In the genomic region with DNA sequence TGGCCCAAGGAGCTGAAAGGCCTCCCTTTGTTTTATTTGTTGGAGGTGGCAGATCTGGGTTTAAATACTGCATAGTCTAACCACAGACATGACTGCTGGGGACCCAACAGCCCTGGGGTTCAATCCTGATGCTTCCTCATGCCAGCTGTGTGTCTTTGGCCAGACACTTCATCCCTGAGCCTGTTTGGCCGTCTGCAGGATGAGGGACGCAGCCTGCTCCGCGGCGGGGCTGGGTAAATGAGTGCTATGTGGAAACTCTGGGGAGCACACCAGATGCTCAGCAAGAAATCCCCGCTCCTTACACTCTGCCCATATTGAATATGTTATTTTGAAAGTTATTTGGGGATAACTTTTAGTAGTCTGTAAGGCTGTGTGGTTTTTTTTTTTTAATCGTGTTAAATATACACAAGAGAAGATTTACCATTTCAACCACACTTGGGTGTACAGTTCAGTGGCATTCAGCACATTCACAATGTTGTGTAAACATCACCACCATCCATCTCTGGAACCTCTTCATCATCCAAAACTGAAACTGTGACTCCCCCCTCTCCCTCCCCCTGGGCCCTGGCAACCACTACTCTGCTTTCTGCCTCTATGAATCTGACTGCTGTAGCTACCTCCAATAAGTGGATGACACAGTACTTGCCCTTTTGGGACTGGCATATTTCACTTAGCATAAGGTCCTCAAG, we compare ENCODE assay signal across 10 cellular contexts. TPM values are rescaled to one million over a fixed set of nuclear protein-coding genes. Genes with fewer than 3 reads are reported as not detected.
A peak's percentile ranks its signal among the peaks of the same experiment; 100 is the strongest.
DNase-seq lines count a peak whose midpoint lies in the region; ATAC-seq and TF ChIP-seq lines count a peak whose summit lies in the region.
"Had no signal": no experiment of that assay in that cellular context is flagged by ENCODE, and none has a peak within 500 bp of the region (broad histone marks: within the 10 kb centered on the region; RNA-seq: fewer than 3 reads in every experiment).

No MANE protein-coding gene starts in this region.

- no peak overlapping the region for H3K9ac ChIP-seq in IMR-90 (ENCODE audit: low read depth, low read length)

- CTCF ChIA-PET in IMR-90 (lab: Yijun Ruan, JAX), result interaction anchor here (0.6 kb wide), 1 partner anchor 407 kb away, joined by 6 read pairs; no protein-coding TSS in a partner anchor

- peak; percentile 33 for ATAC-seq in IMR-90 (ENCODE audit: low read depth)
- peak; percentile 6 to 31 for ATAC-seq in left cardiac atrium
- no peak for ATAC-seq in HG03565 (IDR thresholded peaks at IDR 0.05; ENCODE audit: unreplicated experiment)
- no peak for ATAC-seq in GM21528 (IDR thresholded peaks at IDR 0.05; ENCODE audit: low FRiP score, unreplicated experiment)
- ATAC-seq in GM21723 (IDR thresholded peaks at IDR 0.05; ENCODE audit: unreplicated experiment), result no peak

- no peak overlapping the region for H3K14ac ChIP-seq in IMR-90 (replicated peaks; ENCODE audit: low read depth, low read length)

- intact Hi-C loops in IMR-90 (cut with micrococcal nuclease), result loop anchor here (5.0 kb wide), 1 partner anchor 41 kb away; the partner anchor contains the start of gene SH3PXD2B
- intact Hi-C loops in left cardiac atrium (cut with DNase I), result no loop called here

- TF ChIP-seq POLR2A in IMR-90 (IDR thresholded peaks at IDR 0.05; ENCODE audit: low read depth, low read length), result no peak

- BruUV-seq in IMR-90 (replicated peaks; lab: Mats Ljungman, UMichigan), result no TSS peak

- H2BK15ac ChIP-seq in IMR-90 (ENCODE audit: low read depth, low read length), result no peak overlapping the region; the same call in 2 of the 3 replicates

- no peak for TF ChIP-seq CTCF in IMR-90 (conservative IDR thresholded peaks at IDR 0.05; ENCODE audit: low read depth, low read length)

- DNase-seq in IMR-90, result peak; percentile 48
- peak; percentile 61 to 71 for DNase-seq in activated T-cell treated with anti-CD3 and anti-CD28 coated beads, Interleukin-2, amount 50 U/mL, for 48 hours
- no peak for DNase-seq in left cardiac atrium
- DNase-seq in stimulated activated CD8-positive, alpha-beta memory T cell treated with anti-CD3 and anti-CD28 coated beads, Interleukin-15, amount 100 ng/mL, for 48 hours (ENCODE audit: low read depth in 2 of 2), result peak; percentile 44 to 54
- no peak for DNase-seq in kidney tubule cell (ENCODE audit: low spot score)
- DNase-seq: effector CD4-positive, alpha-beta T cell; MM.1S had no signal

- H3K36me3 ChIP-seq in IMR-90 (ENCODE audit: control insufficient read depth, insufficient read depth, low read length), result peaks cover 6% of the 10 kb centered on the region; the same call in 1 of the 2 replicates

- H4K8ac ChIP-seq in IMR-90 (ENCODE audit: low read depth in 2 of 2, low read length in 2 of 2), result no peak overlapping the region

- no peak for TF ChIP-seq RAD21 in IMR-90 (IDR thresholded peaks at IDR 0.05; ENCODE audit: low read length)

- H3K23ac ChIP-seq in IMR-90 (ENCODE audit: low read depth, low read length), result peak overlapping the region; percentile 39; the same call in 1 of the 2 replicates

- no peaks in the 10 kb centered on the region for H3K27me3 ChIP-seq in IMR-90 (ENCODE audit: control insufficient read depth, insufficient read depth, low read length)

- H2AK9ac ChIP-seq in IMR-90 (replicated peaks; ENCODE audit: low read depth, low read length, poor library complexity), result peak overlapping the region; percentile 67

- in situ Hi-C loops in IMR-90 (cut with MboI; ENCODE audit: low sequenced_read_pairs), result no loop called here

- peaks cover 31% of the 10 kb centered on the region for H3K4me1 ChIP-seq in IMR-90 (ENCODE audit: control insufficient read depth, insufficient read depth, low read length)

- no peak overlapping the region for H2BK5ac ChIP-seq in IMR-90 (ENCODE audit: low read depth, low read length, poor library complexity, severe bottlenecking)

- H4K5ac ChIP-seq in IMR-90 (ENCODE audit: low read depth, low read length), result no peak overlapping the region

- no peak overlapping the region for H3K4me3 ChIP-seq in IMR-90 (ENCODE audit: insufficient read depth, low read depth, low read length)

- dilution Hi-C loops in IMR-90 (cut with HindIII; ENCODE audit: low sequenced_read_pairs, unreplicated experiment), result no loop called here

- peak overlapping the region; percentile 16; the same call in 1 of the 2 replicates for H3K27ac ChIP-seq in IMR-90 (ENCODE audit: insufficient read depth, low read length)

- H3K56ac ChIP-seq in IMR-90 (ENCODE audit: extremely low read depth, insufficient read depth, low read length), result no peak overlapping the region

- no CpG with 5 or more reads among the region's 7 CpGs for WGBS in IMR-90 (ENCODE audit: extremely low coverage in 2 of 2, insufficient read length in 1 of 2), 2 experiments

- H3K79me1 ChIP-seq in IMR-90 (ENCODE audit: low read depth in 1 of 2, low read length in 2 of 2), result peaks cover 0 to 64% of the 10 kb centered on the region in 2 experiments; a peak in 2 of 4 replicates

- peaks cover 42% of the 10 kb centered on the region; the same call in 1 of the 2 replicates for H4K20me1 ChIP-seq in IMR-90 (ENCODE audit: insufficient read depth, low read length)

- POLR2A ChIA-PET in IMR-90 (lab: Charles Lee; ENCODE audit: unreplicated experiment), result no interaction called here

- peaks cover 40% of the 10 kb centered on the region for H3K9me1 ChIP-seq in IMR-90 (ENCODE audit: insufficient read depth, low read length)

- 0 out of 2 replicates have a peak overlapping the region, but pooled peaks have one; percentile 16 for H2BK120ac ChIP-seq in IMR-90 (ENCODE audit: low read depth, low read length)

- H3K18ac ChIP-seq in IMR-90 (ENCODE audit: low read depth, low read length), result peak overlapping the region; percentile 31; the same call in 1 of the 2 replicates

- no peak overlapping the region for H4K91ac ChIP-seq in IMR-90 (ENCODE audit: insufficient read depth, low read depth, low read length)

- H3K4me2 ChIP-seq in IMR-90 (ENCODE audit: low read depth, low read length), result no peak overlapping the region; the same call in 1 of the 2 replicates

- no peak overlapping the region for H2AFZ ChIP-seq in IMR-90 (replicated peaks; ENCODE audit: low read length, poor library complexity)

- peak overlapping the region; percentile 6; the same call in 1 of the 2 replicates for H3K4ac ChIP-seq in IMR-90 (ENCODE audit: low read depth, low read length)

- H2BK20ac ChIP-seq in IMR-90 (ENCODE audit: low read depth, low read length), result no peak overlapping the region; the same call in 1 of the 2 replicates

- peak overlapping the region; percentile 49; the same call in 1 of the 2 replicates for H2AK5ac ChIP-seq in IMR-90 (ENCODE audit: low read depth, low read length)

- H3K9me3 ChIP-seq in IMR-90 (ENCODE audit: control insufficient read depth, insufficient read depth, low read length), result no peaks in the 10 kb centered on the region

TF ChIP-seq in IMR-90, 13 proteins besides CTCF, POLR2A, EP300 and RAD21:
- TF ChIP-seq SMC3 (IDR thresholded peaks at IDR 0.05; ENCODE audit: low read depth, low read length) (no peak), MAZ (IDR thresholded peaks at IDR 0.05; ENCODE audit: borderline replicate concordance, low read depth, low read length) (no peak), RFX5 (IDR thresholded peaks at IDR 0.05; ENCODE audit: low read depth, low read length) (no peak), BHLHE40 (IDR thresholded peaks at IDR 0.05; ENCODE audit: low read depth, low read length) (no peak), NFE2L2 (IDR thresholded peaks at IDR 0.05; ENCODE audit: low read depth, low read length) (no peak), CEBPB (IDR thresholded peaks at IDR 0.05; ENCODE audit: low read depth, low read length) (no peak), RCOR1 (IDR thresholded peaks at IDR 0.05; ENCODE audit: insufficient replicate concordance, low read length) (no peak), MXI1 (IDR thresholded peaks at IDR 0.05; ENCODE audit: borderline replicate concordance, low read depth, low read length) (no peak), MAFK (IDR thresholded peaks at IDR 0.05; ENCODE audit: low read depth, low read length) (no peak), CHD1 (IDR thresholded peaks at IDR 0.05; ENCODE audit: low read depth, low read length) (no peak), FOS (IDR thresholded peaks at IDR 0.05; ENCODE audit: low read depth, low read length) (no peak), USF2 (IDR thresholded peaks at IDR 0.05; ENCODE audit: low read depth, low read length) (no peak)
- TF ChIP-seq, protein P1, sequence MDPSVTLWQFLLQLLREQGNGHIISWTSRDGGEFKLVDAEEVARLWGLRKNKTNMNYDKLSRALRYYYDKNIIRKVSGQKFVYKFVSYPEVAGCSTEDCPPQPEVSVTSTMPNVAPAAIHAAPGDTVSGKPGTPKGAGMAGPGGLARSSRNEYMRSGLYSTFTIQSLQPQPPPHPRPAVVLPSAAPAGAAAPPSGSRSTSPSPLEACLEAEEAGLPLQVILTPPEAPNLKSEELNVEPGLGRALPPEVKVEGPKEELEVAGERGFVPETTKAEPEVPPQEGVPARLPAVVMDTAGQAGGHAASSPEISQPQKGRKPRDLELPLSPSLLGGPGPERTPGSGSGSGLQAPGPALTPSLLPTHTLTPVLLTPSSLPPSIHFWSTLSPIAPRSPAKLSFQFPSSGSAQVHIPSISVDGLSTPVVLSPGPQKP (IDR thresholded peaks at IDR 0.05; ENCODE audit: borderline replicate concordance, low read depth, low read length), result no peak
TF ChIP-seq in IMR-90: peak in this region for 0.

RNA-seq across cellular contexts. Expression of gene SH3PXD2B, which starts 42.8 kb away (rescaled TPM):
- total RNA-seq in IMR-90 (2012; rRNA removed) (7.8 and 8.2 TPM in 2 replicates), left cardiac atrium (10 to 100 TPM in 1 of 2 donors, 1 to 10 TPM in 1; 10.0 to 15.3 TPM)
- 14.4 and 15.0 TPM in 2 replicates for polyA plus RNA-seq in IMR-90 (2012; rRNA removed)
- polyA plus RNA-seq in IMR-90 (2012; cell fraction: cytosol; rRNA removed), result 6.6 and 11.4 TPM in 2 replicates
- polyA plus RNA-seq in IMR-90 (2012; cell fraction: nucleus; rRNA removed; ENCODE audit: low replicate concordance), result 16.7 and 24.7 TPM in 2 replicates

Comparison
In these comparisons a context has a peak if more than half of its experiments do, and no peak if none do; other contexts are left out.
1. ATAC-seq: peak in IMR-90 (single experiment) and left cardiac atrium (2 of 2); none in HG03565 (single experiment), GM21528 (single experiment) and GM21723 (single experiment).
2. DNase-seq: peak in IMR-90 (single experiment), activated T-cell treated with anti-CD3 and anti-CD28 coated beads, Interleukin-2, amount 50 U/mL, for 48 hours (2 of 2) and stimulated activated CD8-positive, alpha-beta memory T cell treated with anti-CD3 and anti-CD28 coated beads, Interleukin-15, amount 100 ng/mL, for 48 hours (2 of 2); none in left cardiac atrium (single experiment) and kidney tubule cell (single experiment).